ENCODE assay signal across 1 cellular context in the genomic region with DNA sequence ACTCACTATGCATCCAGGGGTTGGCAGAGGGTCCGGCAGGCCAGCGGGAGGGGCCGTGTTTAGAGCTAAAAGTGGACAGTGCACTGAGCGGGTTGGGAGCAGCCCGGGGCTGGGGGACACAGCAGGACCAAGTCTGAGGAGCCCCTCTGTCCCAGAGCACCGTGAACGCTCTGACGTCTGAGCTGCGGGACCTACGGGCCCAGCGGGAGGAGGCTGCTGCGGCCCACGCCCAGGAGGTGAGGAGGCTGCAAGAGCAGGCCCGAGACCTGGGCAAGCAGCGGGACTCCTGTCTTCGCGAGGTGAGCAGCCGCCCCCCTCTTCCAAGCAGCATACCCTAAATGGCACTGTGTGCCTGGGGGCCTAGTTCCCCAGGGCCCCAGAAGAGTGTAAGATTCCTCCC.
TF ChIP-seq lines count a peak whose summit lies in the region.

No MANE protein-coding gene starts in this region.

TF ChIP-seq in HEK293, 187 proteins besides CTCF, POLR2A, EP300 and RAD21 (continued from another document):
- TF ChIP-seq SETDB1 (IDR thresholded peaks at IDR 0.05; ENCODE audit: insufficient read length, low read length), result no peak
- TF ChIP-seq, protein P1, sequence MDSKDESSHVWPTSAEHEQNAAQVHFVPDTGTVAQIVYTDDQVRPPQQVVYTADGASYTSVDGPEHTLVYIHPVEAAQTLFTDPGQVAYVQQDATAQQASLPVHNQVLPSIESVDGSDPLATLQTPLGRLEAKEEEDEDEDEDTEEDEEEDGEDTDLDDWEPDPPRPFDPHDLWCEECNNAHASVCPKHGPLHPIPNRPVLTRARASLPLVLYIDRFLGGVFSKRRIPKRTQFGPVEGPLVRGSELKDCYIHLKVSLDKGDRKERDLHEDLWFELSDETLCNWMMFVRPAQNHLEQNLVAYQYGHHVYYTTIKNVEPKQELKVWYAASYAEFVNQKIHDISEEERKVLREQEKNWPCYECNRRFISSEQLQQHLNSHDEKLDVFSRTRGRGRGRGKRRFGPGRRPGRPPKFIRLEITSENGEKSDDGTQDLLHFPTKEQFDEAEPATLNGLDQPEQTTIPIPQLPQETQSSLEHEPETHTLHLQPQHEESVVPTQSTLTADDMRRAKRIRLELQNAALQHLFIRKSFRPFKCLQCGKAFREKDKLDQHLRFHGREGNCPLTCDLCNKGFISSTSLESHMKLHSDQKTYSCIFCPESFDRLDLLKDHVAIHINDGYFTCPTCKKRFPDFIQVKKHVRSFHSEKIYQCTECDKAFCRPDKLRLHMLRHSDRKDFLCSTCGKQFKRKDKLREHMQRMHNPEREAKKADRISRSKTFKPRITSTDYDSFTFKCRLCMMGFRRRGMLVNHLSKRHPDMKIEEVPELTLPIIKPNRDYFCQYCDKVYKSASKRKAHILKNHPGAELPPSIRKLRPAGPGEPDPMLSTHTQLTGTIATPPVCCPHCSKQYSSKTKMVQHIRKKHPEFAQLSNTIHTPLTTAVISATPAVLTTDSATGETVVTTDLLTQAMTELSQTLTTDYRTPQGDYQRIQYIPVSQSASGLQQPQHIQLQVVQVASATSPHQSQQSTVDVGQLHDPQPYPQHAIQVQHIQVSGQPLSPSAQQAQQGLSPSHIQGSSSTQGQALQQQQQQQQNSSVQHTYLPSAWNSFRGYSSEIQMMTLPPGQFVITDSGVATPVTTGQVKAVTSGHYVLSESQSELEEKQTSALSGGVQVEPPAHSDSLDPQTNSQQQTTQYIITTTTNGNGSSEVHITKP (tag by site-specific recombination; IDR thresholded peaks at IDR 0.05), result 0 out of 2 replicates have a peak, but pooled peaks have one; percentile 21
